ENCODE assay signal across 22 cellular contexts in the genomic region with DNA sequence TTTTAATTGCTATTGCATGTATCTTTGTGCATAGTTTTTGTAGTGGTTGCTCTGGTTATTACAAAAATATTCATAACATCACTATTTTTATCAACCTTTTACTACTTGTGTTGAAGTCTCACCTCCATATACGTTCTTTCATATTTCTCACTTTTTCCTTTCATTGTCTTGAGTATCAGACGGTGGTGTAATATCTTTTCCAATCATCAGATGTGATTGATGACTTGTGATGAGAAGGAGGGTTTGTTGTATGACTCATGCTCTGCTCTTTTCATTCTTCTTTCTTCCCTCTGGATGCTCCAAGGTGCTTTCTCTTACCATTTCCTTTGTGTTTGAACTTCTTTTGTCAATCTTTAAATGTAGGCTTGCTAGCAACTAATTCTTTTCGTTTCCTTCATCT.
"Had no signal": no experiment of that assay in that cellular context is flagged by ENCODE, and none has a peak within 500 bp of the region (broad histone marks: within the 10 kb centered on the region; RNA-seq: fewer than 3 reads in every experiment).

No MANE protein-coding gene starts in this region.

- H3K36me3 Mint-ChIP-seq: natural killer cell treated with Interleukin-12 subunit alpha and Interleukin-12 subunit beta and Interleukin-15 and Interleukin-18, amount 100 ng/mL, for 72 hours had no signal

- H3K4me1 ChIP-seq: neural progenitor cell, uterus had no signal

- H3K36me3 ChIP-seq: neural progenitor cell, ovary, uterus had no signal

- H3K9me3 ChIP-seq: gastrocnemius medialis, ovary, upper lobe of left lung, uterus had no signal

- H3K27me3 ChIP-seq: gastrocnemius medialis, heart right ventricle, neural progenitor cell, ovary, tibial artery, upper lobe of left lung, uterus had no signal

- H3K27ac Mint-ChIP-seq: dendritic cell treated with granulocyte-macrophage colony-stimulating factor and Interleukin-4, amounts not matched to agents 40 ng/mL and 50 ng/mL, for 4 days; effector memory CD8-positive, alpha-beta T cell; memory B cell; natural killer cell treated with Interleukin-12 subunit alpha and Interleukin-12 subunit beta and Interleukin-15 and Interleukin-18, amount 100 ng/mL, for 72 hours; neural progenitor cell had no signal

- H3K4me3 ChIP-seq: gastrocnemius medialis, heart right ventricle, left ventricle myocardium inferior, lower lobe of right lung, neural progenitor cell, ovary, tibial artery, upper lobe of left lung, uterus had no signal

- H3K9me3 Mint-ChIP-seq: natural killer cell treated with Interleukin-12 subunit alpha and Interleukin-12 subunit beta and Interleukin-15 and Interleukin-18, amount 100 ng/mL, for 72 hours had no signal

- H3K27ac ChIP-seq: gastrocnemius medialis, heart right ventricle, left ventricle myocardium inferior, lower lobe of right lung, neural progenitor cell, ovary, tibial artery, upper lobe of left lung, uterus had no signal

- ATAC-seq: effector memory CD8-positive, alpha-beta T cell; gastrocnemius medialis; heart right ventricle; lower lobe of right lung; natural killer cell treated with Interleukin-12 subunit alpha and Interleukin-12 subunit beta and Interleukin-15 and Interleukin-18, amount 100 ng/mL, for 72 hours; right cardiac atrium had no signal

- H3K4me3 Mint-ChIP-seq: dendritic cell treated with granulocyte-macrophage colony-stimulating factor and Interleukin-4, amounts not matched to agents 40 ng/mL and 50 ng/mL, for 4 days; effector memory CD8-positive, alpha-beta T cell; memory B cell; natural killer cell treated with Interleukin-12 subunit alpha and Interleukin-12 subunit beta and Interleukin-15 and Interleukin-18, amount 100 ng/mL, for 72 hours; neural progenitor cell had no signal

- DNase-seq: effector memory CD8-positive, alpha-beta T cell; gastrocnemius medialis; heart right ventricle; hypothalamus; left ventricle myocardium inferior; lower lobe of right lung; midbrain; nucleus accumbens; ovary; right cardiac atrium; small intestine; stimulated activated CD4-positive, alpha-beta T cell treated with anti-CD3 and anti-CD28 coated beads, Interleukin-12 subunit alpha, Interleukin-12 subunit beta, amount 100 ng/mL, for 4 hours; stimulated activated naive CD4-positive, alpha-beta T cell; tibial artery; upper lobe of left lung; uterus had no signal

- H3K4me1 Mint-ChIP-seq: memory B cell had no signal

- FAIRE-seq: colon, islet of Langerhans, small intestine had no signal

- H3K27me3 Mint-ChIP-seq: dendritic cell treated with granulocyte-macrophage colony-stimulating factor and Interleukin-4, amounts not matched to agents 40 ng/mL and 50 ng/mL, for 4 days; effector memory CD8-positive, alpha-beta T cell; memory B cell had no signal
